ENCODE assay signal across 12 cellular contexts in the genomic region with DNA sequence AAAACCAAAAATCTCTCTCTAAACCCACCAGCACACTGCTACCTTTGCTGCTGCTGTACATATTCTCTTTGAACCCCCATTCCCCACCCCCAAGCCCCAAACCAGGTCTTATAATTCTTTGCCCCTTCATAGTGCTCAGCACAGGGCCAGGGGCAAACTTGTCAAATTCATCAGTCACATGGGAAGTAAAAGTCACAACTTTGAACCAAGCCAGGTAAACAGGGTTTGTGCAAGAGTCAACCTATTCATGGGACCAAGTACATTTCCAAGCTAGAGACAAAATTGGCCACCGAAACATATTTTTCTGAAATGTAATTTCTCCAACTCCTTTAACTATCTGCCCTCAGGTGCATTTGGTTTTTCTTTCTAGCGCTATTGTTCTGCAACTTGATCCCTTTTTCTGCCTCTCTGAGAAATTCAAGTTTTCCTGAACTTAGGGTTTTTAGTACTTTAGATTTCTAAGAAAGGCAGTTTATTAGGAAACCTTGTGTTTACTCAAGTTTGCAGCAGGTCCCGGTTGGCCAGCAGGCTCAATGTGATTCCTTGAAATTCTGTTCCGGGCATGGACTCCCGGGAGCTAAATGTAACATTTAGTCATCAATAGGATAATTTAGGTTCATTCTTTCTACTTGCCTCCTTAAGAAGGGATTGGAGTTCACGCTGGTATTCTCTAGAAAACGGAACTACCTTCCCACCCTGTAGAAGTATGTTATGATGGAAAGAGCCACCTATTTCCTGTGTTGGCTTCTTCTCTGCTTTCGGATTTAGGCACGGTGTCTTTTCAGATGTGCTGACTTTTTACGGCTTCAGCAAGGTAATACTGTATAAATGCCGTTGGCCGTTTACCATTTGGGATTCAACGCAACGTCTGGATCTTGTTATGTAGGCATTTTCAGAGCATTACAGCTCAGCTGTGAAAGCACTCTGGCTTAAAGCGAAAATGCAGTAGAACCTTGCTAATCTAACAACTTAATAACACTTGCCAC.
DNase-seq lines count a peak whose midpoint lies in the region; ATAC-seq, FAIRE-seq and TF ChIP-seq lines count a peak whose summit lies in the region.
"Had no signal": no experiment of that assay in that cellular context is flagged by ENCODE, and none has a peak within 500 bp of the region (broad histone marks: within the 10 kb centered on the region; RNA-seq: fewer than 3 reads in every experiment).

No MANE protein-coding gene starts in this region.

- H3K9me3 ChIP-seq in GM12878 (replicated peaks; ENCODE audit: control insufficient read depth, insufficient read depth, low read length) (no peaks in the 10 kb centered on the region), muscle layer of colon (ENCODE audit: low read length) (no peaks in the 10 kb centered on the region)

- H4K20me1 ChIP-seq in GM12878 (ENCODE audit: control insufficient read depth, insufficient read depth) = no peaks in the 10 kb centered on the region

- no TSS peak for BruUV-seq in GM12878 (replicated peaks; lab: Mats Ljungman, UMichigan)

- DNase-seq in AML-193 (lab: John Stamatoyannopoulos, UW) (peak; percentile 20 to 30), HFF-Myc (ENCODE audit: extremely low read depth, low read depth) (no peak), GM12878 (ENCODE audit: low read depth, low spot score) (no peak), NCI-H526 (lab: John Stamatoyannopoulos, UW) (no peak), activated gamma-delta T cell treated with Interleukin-2 at 50 U/mL for 16 hours (no peak)
- DNase-seq in stimulated activated CD4-positive, alpha-beta T cell treated with anti-CD3 and anti-CD28 coated beads, Interleukin-15, amount 100 ng/mL, for 24 hours = no peak
- DNase-seq: cortex of kidney, DMS79, WERI-Rb-1 had no signal

- TF ChIP-seq RAD21 in GM12878 (IDR thresholded peaks at IDR 0.05; ENCODE audit: insufficient read depth, low read depth, low read length) = no peak

- no peak for FAIRE-seq in GM12878 (lab: Jason Lieb, UNC)

- H3K36me3 ChIP-seq in GM12878 (ENCODE audit: control insufficient read depth in 2 of 2, insufficient read depth in 2 of 2, low read length in 1 of 2) (no peaks in the 10 kb centered on the region), muscle layer of colon (ENCODE audit: insufficient read depth, low read length) (no peaks in the 10 kb centered on the region)
- H3K36me3 ChIP-seq: WERI-Rb-1 had no signal

- POLR2A ChIA-PET in GM12878 (lab: Charles Lee) = no interaction called here

- H3K4me2 ChIP-seq in GM12878 (ENCODE audit: control insufficient read depth, insufficient read depth) = peak overlapping the region; percentile 21; the same call in 1 of the 2 replicates

- WGBS in GM12878 (ENCODE audit: insufficient coverage, insufficient replicate concordance, low lambda C conversion rate, missing lambda C conversion rate) = 52% methylated on average over 15 of the region's 15 CpGs

- no peak for TF ChIP-seq EP300 in GM12878 (IDR thresholded peaks at IDR 0.05; ENCODE audit: borderline replicate concordance in 1 of 2, control insufficient read depth in 1 of 2, low read depth in 2 of 2, low read length in 2 of 2)

- RAD21 ChIA-PET in GM12878 (lab: Charles Lee; ENCODE audit: unreplicated experiment) = no interaction called here

- SMC1A ChIA-PET in GM12878 (lab: Charles Lee; ENCODE audit: uncharacterized antibody, unreplicated experiment) = no interaction called here

- H3K4me3 ChIP-seq in HFF-Myc (replicated peaks; ENCODE audit: low read depth, low read length) = peak overlapping the region; percentile 29
- no peak overlapping the region for H3K4me3 ChIP-seq in GM12878
- peak overlapping the region; percentile 16 to 59 for H3K4me3 ChIP-seq in muscle layer of colon (ENCODE audit: low read depth in 1 of 2, low read length in 2 of 2)
- H3K4me3 ChIP-seq: lung had no signal

- in situ Hi-C loops in GM12878 (cut with MboI) = no loop called here

- H3K27ac ChIP-seq in GM12878 (ENCODE audit: control insufficient read depth, insufficient read depth) = no peak overlapping the region
- H3K27ac ChIP-seq in muscle layer of colon (ENCODE audit: low read depth, low read length) = no peak overlapping the region
- H3K27ac ChIP-seq: WERI-Rb-1 had no signal

- H3K79me2 ChIP-seq in GM12878 (ENCODE audit: control insufficient read depth, insufficient read depth, low read length) = no peaks in the 10 kb centered on the region

- no peak for TF ChIP-seq POLR2A in GM12878 (IDR thresholded peaks at IDR 0.05; ENCODE audit: low read depth, low read length)

- peak overlapping the region; percentile 46 for H2AFZ ChIP-seq in GM12878 (ENCODE audit: control insufficient read depth, low read depth, low read length)

- H3K27me3 ChIP-seq in GM12878 (replicated peaks in 1 of 2; ENCODE audit: control insufficient read depth in 2 of 2, insufficient read depth in 2 of 2, low read length in 1 of 2) (no peaks in the 10 kb centered on the region), muscle layer of colon (ENCODE audit: control insufficient read depth in 1 of 2, insufficient read depth in 2 of 2, low read length in 2 of 2) (no peaks in the 10 kb centered on the region)

- intact Hi-C loops in GM12878 (cut with micrococcal nuclease; ENCODE audit: unreplicated experiment) = no loop called here

- CTCF ChIA-PET in GM12878 (lab: Yijun Ruan, JAX) = no interaction called here

- H3K9ac ChIP-seq in GM12878 (ENCODE audit: control insufficient read depth, insufficient read depth, low read length) (no peak overlapping the region), muscle layer of colon (ENCODE audit: low read length) (peak overlapping the region; percentile 41)

- TF ChIP-seq CTCF in HFF-Myc (IDR thresholded peaks at IDR 0.05; ENCODE audit: low read depth, low read length, missing control alignments) (no peak), GM12878 (IDR thresholded peaks at IDR 0.05 in 2 of 3, conservative IDR thresholded peaks at IDR 0.05 in 1 of 3; ENCODE audit: control insufficient read depth in 2 of 3, extremely low read depth in 1 of 3, insufficient read depth in 1 of 3, low read depth in 3 of 3, low read length in 3 of 3) (no peak)

- H3K4me1 ChIP-seq in GM12878 (ENCODE audit: control insufficient read depth, insufficient read depth, low read length) (peaks cover 24% of the 10 kb centered on the region), muscle layer of colon (ENCODE audit: insufficient read depth, low read length) (peaks cover 8% of the 10 kb centered on the region)

- ATAC-seq in GM12878 (no peak), GM19324 (IDR thresholded peaks at IDR 0.05; ENCODE audit: low FRiP score, unreplicated experiment) (no peak)

TF ChIP-seq in GM12878, 131 proteins besides CTCF, POLR2A, EP300 and RAD21:
- TF ChIP-seq HDAC6 (IDR thresholded peaks at IDR 0.05; ENCODE audit: unreplicated experiment) (no peak), MYB (IDR thresholded peaks at IDR 0.05; ENCODE audit: borderline replicate concordance, low read depth, low read length) (no peak), RELA (IDR thresholded peaks at IDR 0.05; ENCODE audit: borderline replicate concordance, partially characterized antibody) (no peak), ATF7 (IDR thresholded peaks at IDR 0.05; ENCODE audit: low read depth) (no peak), NR2C1 (IDR thresholded peaks at IDR 0.05) (no peak)
- TF ChIP-seq, protein P1, sequence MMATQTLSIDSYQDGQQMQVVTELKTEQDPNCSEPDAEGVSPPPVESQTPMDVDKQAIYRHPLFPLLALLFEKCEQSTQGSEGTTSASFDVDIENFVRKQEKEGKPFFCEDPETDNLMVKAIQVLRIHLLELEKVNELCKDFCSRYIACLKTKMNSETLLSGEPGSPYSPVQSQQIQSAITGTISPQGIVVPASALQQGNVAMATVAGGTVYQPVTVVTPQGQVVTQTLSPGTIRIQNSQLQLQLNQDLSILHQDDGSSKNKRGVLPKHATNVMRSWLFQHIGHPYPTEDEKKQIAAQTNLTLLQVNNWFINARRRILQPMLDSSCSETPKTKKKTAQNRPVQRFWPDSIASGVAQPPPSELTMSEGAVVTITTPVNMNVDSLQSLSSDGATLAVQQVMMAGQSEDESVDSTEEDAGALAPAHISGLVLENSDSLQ (IDR thresholded peaks at IDR 0.05) = no peak
- TF ChIP-seq, protein P2, sequence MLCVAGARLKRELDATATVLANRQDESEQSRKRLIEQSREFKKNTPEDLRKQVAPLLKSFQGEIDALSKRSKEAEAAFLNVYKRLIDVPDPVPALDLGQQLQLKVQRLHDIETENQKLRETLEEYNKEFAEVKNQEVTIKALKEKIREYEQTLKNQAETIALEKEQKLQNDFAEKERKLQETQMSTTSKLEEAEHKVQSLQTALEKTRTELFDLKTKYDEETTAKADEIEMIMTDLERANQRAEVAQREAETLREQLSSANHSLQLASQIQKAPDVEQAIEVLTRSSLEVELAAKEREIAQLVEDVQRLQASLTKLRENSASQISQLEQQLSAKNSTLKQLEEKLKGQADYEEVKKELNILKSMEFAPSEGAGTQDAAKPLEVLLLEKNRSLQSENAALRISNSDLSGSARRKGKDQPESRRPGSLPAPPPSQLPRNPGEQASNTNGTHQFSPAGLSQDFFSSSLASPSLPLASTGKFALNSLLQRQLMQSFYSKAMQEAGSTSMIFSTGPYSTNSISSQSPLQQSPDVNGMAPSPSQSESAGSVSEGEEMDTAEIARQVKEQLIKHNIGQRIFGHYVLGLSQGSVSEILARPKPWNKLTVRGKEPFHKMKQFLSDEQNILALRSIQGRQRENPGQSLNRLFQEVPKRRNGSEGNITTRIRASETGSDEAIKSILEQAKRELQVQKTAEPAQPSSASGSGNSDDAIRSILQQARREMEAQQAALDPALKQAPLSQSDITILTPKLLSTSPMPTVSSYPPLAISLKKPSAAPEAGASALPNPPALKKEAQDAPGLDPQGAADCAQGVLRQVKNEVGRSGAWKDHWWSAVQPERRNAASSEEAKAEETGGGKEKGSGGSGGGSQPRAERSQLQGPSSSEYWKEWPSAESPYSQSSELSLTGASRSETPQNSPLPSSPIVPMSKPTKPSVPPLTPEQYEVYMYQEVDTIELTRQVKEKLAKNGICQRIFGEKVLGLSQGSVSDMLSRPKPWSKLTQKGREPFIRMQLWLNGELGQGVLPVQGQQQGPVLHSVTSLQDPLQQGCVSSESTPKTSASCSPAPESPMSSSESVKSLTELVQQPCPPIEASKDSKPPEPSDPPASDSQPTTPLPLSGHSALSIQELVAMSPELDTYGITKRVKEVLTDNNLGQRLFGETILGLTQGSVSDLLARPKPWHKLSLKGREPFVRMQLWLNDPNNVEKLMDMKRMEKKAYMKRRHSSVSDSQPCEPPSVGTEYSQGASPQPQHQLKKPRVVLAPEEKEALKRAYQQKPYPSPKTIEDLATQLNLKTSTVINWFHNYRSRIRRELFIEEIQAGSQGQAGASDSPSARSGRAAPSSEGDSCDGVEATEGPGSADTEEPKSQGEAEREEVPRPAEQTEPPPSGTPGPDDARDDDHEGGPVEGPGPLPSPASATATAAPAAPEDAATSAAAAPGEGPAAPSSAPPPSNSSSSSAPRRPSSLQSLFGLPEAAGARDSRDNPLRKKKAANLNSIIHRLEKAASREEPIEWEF (IDR thresholded peaks at IDR 0.05; ENCODE audit: insufficient replicate concordance, low read depth, low read length) = no peak

Comparison
In these comparisons a context has a peak if more than half of its experiments do, and no peak if none do; other contexts are left out.
1. DNase-seq: peak in AML-193 (2 of 2); none in HFF-Myc (single experiment), GM12878 (single experiment), NCI-H526 (0 of 2), activated gamma-delta T cell treated with Interleukin-2 at 50 U/mL for 16 hours (single experiment) and stimulated activated CD4-positive, alpha-beta T cell treated with anti-CD3 and anti-CD28 coated beads, Interleukin-15, amount 100 ng/mL, for 24 hours (single experiment).